21 cellular contexts compared by ENCODE assay signal in genomic region chr7:142594078-142594477, GRCh38.
A peak's percentile ranks its signal among the peaks of the same experiment; 100 is the strongest.
DNase-seq lines count a peak whose midpoint lies in the region; ATAC-seq, FAIRE-seq and TF ChIP-seq lines count a peak whose summit lies in the region.
"Had no signal": no experiment of that assay in that cellular context is flagged by ENCODE, and none has a peak within 500 bp of the region (broad histone marks: within the 10 kb centered on the region; RNA-seq: fewer than 3 reads in every experiment).

No MANE protein-coding gene starts in this region.

- H3K27ac ChIP-seq in HepG2 (ENCODE audit: extremely low read length, insufficient read depth, low read length) (no peak overlapping the region), right lobe of liver (no peak overlapping the region)
- H3K27ac ChIP-seq: 22Rv1; A549; BLaER1 treated with 17β-estradiol and CSF1 and Interleukin-3, amounts not matched to agents 10 nM and 100 nM; C4-2B had no signal

- no peak for TF ChIP-seq RAD21 in HepG2 (CRISPR knock-in tag; IDR thresholded peaks at IDR 0.05)

- H3K4me1 ChIP-seq in HepG2 (ENCODE audit: insufficient read depth, low read length) (no peaks in the 10 kb centered on the region), right lobe of liver (peaks cover 0 to 9% (median 3%) of the 10 kb centered on the region in 4 donors), Loucy (ENCODE audit: insufficient read depth, low read length, poor library complexity, severe bottlenecking) (peaks cover 48% of the 10 kb centered on the region)
- H3K4me1 ChIP-seq: A549, Caco-2 had no signal

- TF ChIP-seq CTCF in HepG2 (CRISPR knock-in tag; IDR thresholded peaks at IDR 0.05) (no peak), right lobe of liver (IDR thresholded peaks at IDR 0.05) (no peak), Loucy (conservative IDR thresholded peaks at IDR 0.05; ENCODE audit: low read length) (no peak)

- no peak for TF ChIP-seq EP300 in HepG2 (IDR thresholded peaks at IDR 0.05; ENCODE audit: low read depth in 2 of 2, low read length in 2 of 2)
- no peak for TF ChIP-seq EP300 in HepG2 (CRISPR knock-in tag; IDR thresholded peaks at IDR 0.05; ENCODE audit: borderline replicate concordance)

- no peak overlapping the region for H2AFZ ChIP-seq in HepG2 (ENCODE audit: low read length)
- H2AFZ ChIP-seq in Loucy (ENCODE audit: low read length) = no peak overlapping the region

- H3K36me3 ChIP-seq in HepG2 (replicated peaks in 1 of 2; ENCODE audit: control insufficient read depth in 1 of 2, insufficient read depth in 2 of 2, low read length in 2 of 2) (no peaks in the 10 kb centered on the region), right lobe of liver (no peaks in the 10 kb centered on the region), Loucy (ENCODE audit: insufficient read depth, low read length) (no peaks in the 10 kb centered on the region)
- H3K36me3 ChIP-seq: BLaER1 treated with 17β-estradiol and CSF1 and Interleukin-3, amounts not matched to agents 10 nM and 100 nM had no signal

- no TSS peak for BruUV-seq in HepG2 (replicated peaks; lab: Mats Ljungman, UMichigan)

- WGBS in HepG2 (ENCODE audit: low lambda C conversion rate) = 4% methylated on average over 1 of the region's 1 CpG
- 47% methylated on average over 1 of the region's 1 CpG for WGBS in right lobe of liver (ENCODE audit: insufficient coverage, low coverage, low lambda C conversion rate, missing lambda C conversion rate)

- POLR2A ChIA-PET in HepG2 (lab: Yijun Ruan, JAX) = no interaction called here

- no peak overlapping the region for H3K4me3 ChIP-seq in HepG2 (replicated peaks in 1 of 3; ENCODE audit: insufficient read depth in 1 of 3, low read depth in 2 of 3, low read length in 3 of 3)
- no peak overlapping the region for H3K4me3 ChIP-seq in right lobe of liver
- H3K4me3 ChIP-seq in Loucy (ENCODE audit: low read length, poor library complexity, severe bottlenecking) = no peak overlapping the region
- H3K4me3 ChIP-seq: A549; BLaER1 treated with 17β-estradiol and CSF1 and Interleukin-3, amounts not matched to agents 10 nM and 100 nM; GM12878 had no signal

- H3K9me3 ChIP-seq in HepG2 (ENCODE audit: low read length) (no peaks in the 10 kb centered on the region), right lobe of liver (no peaks in the 10 kb centered on the region), Loucy (ENCODE audit: insufficient read depth, low read depth, low read length) (no peaks in the 10 kb centered on the region)
- H3K9me3 ChIP-seq: A549; BLaER1 treated with 17β-estradiol and CSF1 and Interleukin-3, amounts not matched to agents 10 nM and 100 nM; Caco-2 had no signal

- DNase-seq in HepG2 (ENCODE audit: low spot score) (no peak), right lobe of liver (no peak), T1000 (lab: John Stamatoyannopoulos, UW) (no peak)
- DNase-seq: AML-193; Caco-2; Calu3; CD4-positive, alpha-beta T cell; CD8-positive, alpha-beta T cell; DMS79 treated with DMSO at 0.1 percent for 48 hours; EL; GDM1 had no signal

- H4K20me1 ChIP-seq in HepG2 (ENCODE audit: insufficient read depth, low read length) = no peaks in the 10 kb centered on the region
- no peaks in the 10 kb centered on the region for H4K20me1 ChIP-seq in Loucy (ENCODE audit: insufficient read depth, low read length, poor library complexity, severe bottlenecking)
- H4K20me1 ChIP-seq: BLaER1 treated with 17β-estradiol and CSF1 and Interleukin-3, amounts not matched to agents 10 nM and 100 nM had no signal

- no peaks in the 10 kb centered on the region; a peak in 1 of 5 replicates for H3K27me3 ChIP-seq in HepG2 (ENCODE audit: control insufficient read depth in 1 of 2, insufficient read depth in 2 of 2, low read length in 2 of 2)
- H3K27me3 ChIP-seq in right lobe of liver = no peaks in the 10 kb centered on the region
- no peaks in the 10 kb centered on the region for H3K27me3 ChIP-seq in Loucy (ENCODE audit: insufficient read depth, low read length, poor library complexity, severe bottlenecking)
- H3K27me3 ChIP-seq: BLaER1 treated with 17β-estradiol and CSF1 and Interleukin-3, amounts not matched to agents 10 nM and 100 nM had no signal

- intact Hi-C loops in HepG2 (cut with micrococcal nuclease; ENCODE audit: unreplicated experiment) (no loop called here), right lobe of liver (cut with DNase I) (no loop called here)

- in situ Hi-C loops in HepG2 (cut with HindIII; ENCODE audit: extremely low pct_ligation_motif_present, low pct_unique_long_range_greater_than_20kb) = no loop called here

- FAIRE-seq in HepG2 (lab: Jason Lieb, UNC) = no peak
- FAIRE-seq: A549, D721Med, GM12878, GM12892, GM18507 had no signal

- no peak for ATAC-seq in HepG2
- no peak for ATAC-seq in right lobe of liver
- no peak for ATAC-seq in HG02884 (IDR thresholded peaks at IDR 0.05; ENCODE audit: unreplicated experiment)
- ATAC-seq: A549; CD8-positive, alpha-beta T cell; GM12878 had no signal

- H3K79me2 ChIP-seq in HepG2 (ENCODE audit: insufficient read depth, low read length) (no peaks in the 10 kb centered on the region), Loucy (ENCODE audit: insufficient read depth, low read length) (no peaks in the 10 kb centered on the region)

- no peaks in the 10 kb centered on the region for H3K9me2 ChIP-seq in Loucy (replicated peaks; ENCODE audit: low read depth, low read length)

- H3K4me2 ChIP-seq in HepG2 (ENCODE audit: low read depth, low read length) = no peak overlapping the region
- H3K4me2 ChIP-seq in Loucy (ENCODE audit: low read depth, low read length, poor library complexity, severe bottlenecking) = no peak overlapping the region
- H3K4me2 ChIP-seq: A549 had no signal

- H3F3A ChIP-seq in Loucy (ENCODE audit: low read depth) = no peaks in the 10 kb centered on the region

- TF ChIP-seq POLR2A in HepG2 (IDR thresholded peaks at IDR 0.05; ENCODE audit: insufficient read depth in 1 of 2, low read depth in 2 of 2, low read length in 2 of 2) = no peak
- no peak for TF ChIP-seq POLR2A in right lobe of liver (IDR thresholded peaks at IDR 0.05)

- CTCF ChIA-PET in HepG2 (lab: Yijun Ruan, JAX; ENCODE audit: low intra/inter-chr PET ratio, low total read pairs) = no interaction called here

- H3K9ac ChIP-seq in HepG2 (ENCODE audit: insufficient read depth, low read depth, low read length) (no peak overlapping the region), Loucy (ENCODE audit: low read depth, low read length, poor library complexity, severe bottlenecking) (peak overlapping the region; percentile 3)
- H3K9ac ChIP-seq: BLaER1 treated with 17β-estradiol and CSF1 and Interleukin-3, amounts not matched to agents 10 nM and 100 nM had no signal

TF ChIP-seq in HepG2, 621 proteins besides CTCF, POLR2A, EP300 and RAD21:
- TF ChIP-seq JUND (CRISPR knock-in tag; IDR thresholded peaks at IDR 0.05) = no peak
- no peak for TF ChIP-seq ZSCAN5A (CRISPR knock-in tag; IDR thresholded peaks at IDR 0.05; ENCODE audit: borderline replicate concordance)
- 0 out of 2 replicates have a peak, but pooled peaks have one; percentile 3 for TF ChIP-seq MAFF (IDR thresholded peaks at IDR 0.05; ENCODE audit: low read depth, low read length)
- 0 out of 4 replicates have a peak, but pooled peaks of 1 of the 2 experiments have one; percentile 34 for TF ChIP-seq MAFK (conservative IDR thresholded peaks at IDR 0.05 in 1 of 2, IDR thresholded peaks at IDR 0.05 in 1 of 2; ENCODE audit: low read length in 2 of 2)
